ENCODE assay signal across 16 cellular contexts in the genomic region with DNA sequence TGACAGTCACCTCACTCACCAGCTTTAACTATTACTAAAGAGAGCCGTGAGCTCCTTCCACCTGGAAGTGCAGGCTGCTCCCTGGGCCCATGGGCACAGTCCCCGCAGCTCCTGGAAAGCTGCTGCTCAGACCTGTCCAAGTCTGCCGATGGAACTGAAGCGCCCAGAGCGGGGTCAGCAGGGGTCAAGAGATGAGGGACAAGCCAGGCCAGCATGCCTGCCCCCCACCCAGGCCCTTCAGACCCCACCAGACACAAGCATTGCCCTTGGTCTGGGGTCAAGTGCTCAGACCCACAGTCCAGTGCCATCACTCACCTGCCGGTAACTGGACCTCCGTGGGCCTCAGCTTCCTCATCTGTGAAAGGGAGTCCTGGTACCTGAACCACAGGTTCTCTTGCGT. TPM values are rescaled to one million over a fixed set of nuclear protein-coding genes. Genes with fewer than 3 reads are reported as not detected.
DNase-seq lines count a peak whose midpoint lies in the region; ATAC-seq and TF ChIP-seq lines count a peak whose summit lies in the region.
"Had no signal": no experiment of that assay in that cellular context is flagged by ENCODE, and none has a peak within 500 bp of the region (broad histone marks: within the 10 kb centered on the region; RNA-seq: fewer than 3 reads in every experiment).

No MANE protein-coding gene starts in this region.

- H3K79me1 ChIP-seq in neuronal stem cell (ENCODE audit: low read depth, low read length): no peaks in the 10 kb centered on the region

- no peak overlapping the region for H2AK5ac ChIP-seq in neuronal stem cell (ENCODE audit: low read depth, low read length)

- no peak overlapping the region for H3K18ac ChIP-seq in neuronal stem cell (ENCODE audit: low read length)

- no peak overlapping the region for H4K8ac ChIP-seq in neuronal stem cell (ENCODE audit: low read depth, low read length)

- peaks cover 2% of the 10 kb centered on the region for H3K4me1 Mint-ChIP-seq in activated CD8-positive, alpha-beta memory T cell treated with anti-CD3 and anti-CD28 coated beads, Interleukin-2, amount 10 ng/mL, durations not matched to agents 7 days and 5 days
- H3K4me1 Mint-ChIP-seq in activated naive CD8-positive, alpha-beta T cell treated with anti-CD3 and anti-CD28 coated beads for 36 hours: peaks cover 2% of the 10 kb centered on the region

- no peak overlapping the region for H3K23ac ChIP-seq in neuronal stem cell (ENCODE audit: low read depth, low read length, poor library complexity)

- H3K9me3 Mint-ChIP-seq in activated CD8-positive, alpha-beta memory T cell treated with anti-CD3 and anti-CD28 coated beads, Interleukin-2, amount 10 ng/mL, durations not matched to agents 7 days and 5 days (ENCODE audit: low read depth): no peaks in the 10 kb centered on the region
- no peaks in the 10 kb centered on the region for H3K9me3 Mint-ChIP-seq in activated naive CD8-positive, alpha-beta T cell treated with anti-CD3 and anti-CD28 coated beads for 36 hours

- no peak overlapping the region for H2AFZ ChIP-seq in neuronal stem cell (ENCODE audit: low read length)
- H2AFZ ChIP-seq: GM23248 had no signal

- no peak for TF ChIP-seq CTCF in Peyer's patch (IDR thresholded peaks at IDR 0.05)

- peak; percentile 48 for DNase-seq in activated CD8-positive, alpha-beta memory T cell treated with anti-CD3 and anti-CD28 coated beads for 24 hours
- DNase-seq in activated CD8-positive, alpha-beta memory T cell treated with anti-CD3 and anti-CD28 coated beads, Interleukin-2, amount 10 ng/mL, durations not matched to agents 7 days and 5 days: no peak
- DNase-seq in Peyer's patch (peak in 2 of 3 donors; percentile 10 to 41), neuronal stem cell (ENCODE audit: low spot score) (no peak), NOMO-1 (lab: John Stamatoyannopoulos, UW; ENCODE audit: unreplicated experiment in 2 of 2) (no peak)
- peak; percentile 18 for DNase-seq in stimulated activated CD8-positive, alpha-beta memory T cell treated with anti-CD3 and anti-CD28 coated beads, Interleukin-4, amount 100 ng/mL, for 48 hours
- no peak for DNase-seq in activated naive CD8-positive, alpha-beta T cell treated with anti-CD3 and anti-CD28 coated beads for 36 hours
- DNase-seq: GF-D8, GM23248, MV-4-11, NCI-H1417 treated with DMSO at 0.1 percent for 48 hours, NCI-H2029, NCI-H524 had no signal

- H2BK120ac ChIP-seq in neuronal stem cell (ENCODE audit: low read depth, low read length): no peak overlapping the region

- no peaks in the 10 kb centered on the region for H3K27me3 Mint-ChIP-seq in activated CD8-positive, alpha-beta memory T cell treated with anti-CD3 and anti-CD28 coated beads, Interleukin-2, amount 10 ng/mL, durations not matched to agents 7 days and 5 days
- no peaks in the 10 kb centered on the region for H3K27me3 Mint-ChIP-seq in activated naive CD8-positive, alpha-beta T cell treated with anti-CD3 and anti-CD28 coated beads for 36 hours

- H3K36me3 ChIP-seq in Peyer's patch (peaks cover 0 to 8% (median 0%) of the 10 kb centered on the region in 3 donors), neuronal stem cell (replicated peaks in 1 of 2; ENCODE audit: control insufficient read depth in 2 of 2, insufficient read depth in 2 of 2, low read length in 2 of 2) (peaks cover 0 to 5% of the 10 kb centered on the region in 2 donors)

- no peak overlapping the region for H2BK15ac ChIP-seq in neuronal stem cell (ENCODE audit: low read length)

- H2BK12ac ChIP-seq in neuronal stem cell (ENCODE audit: low read length): no peak overlapping the region

- H3K4ac ChIP-seq in neuronal stem cell (ENCODE audit: low read length): peak overlapping the region; percentile 7

- H3K4me3 ChIP-seq in Peyer's patch (no peak overlapping the region), neuronal stem cell (ENCODE audit: low read length in 2 of 2) (no peak overlapping the region)
- H3K4me3 ChIP-seq: GM23248 had no signal

- H3K4me1 ChIP-seq in Peyer's patch (peaks cover 0 to 7% (median 3%) of the 10 kb centered on the region in 4 donors), neuronal stem cell (ENCODE audit: control insufficient read depth in 2 of 2, insufficient read depth in 1 of 2, low read depth in 1 of 2, low read length in 2 of 2) (peaks cover 0 to 4% of the 10 kb centered on the region in 2 donors)

- H3K27ac ChIP-seq in Peyer's patch (no peak overlapping the region), neuronal stem cell (replicated peaks; ENCODE audit: low read length) (no peak overlapping the region)
- H3K27ac ChIP-seq: GM23248, RWPE1 had no signal

- no peak overlapping the region for H4K91ac ChIP-seq in neuronal stem cell (ENCODE audit: low read depth, low read length, poor library complexity)

- no peak for TF ChIP-seq POLR2A in Peyer's patch (IDR thresholded peaks at IDR 0.05)

- no peak overlapping the region for H3K4me3 Mint-ChIP-seq in activated CD8-positive, alpha-beta memory T cell treated with anti-CD3 and anti-CD28 coated beads, Interleukin-2, amount 10 ng/mL, durations not matched to agents 7 days and 5 days
- H3K4me3 Mint-ChIP-seq in activated naive CD8-positive, alpha-beta T cell treated with anti-CD3 and anti-CD28 coated beads for 36 hours: no peak overlapping the region
- H3K4me3 Mint-ChIP-seq: CD14-positive monocyte had no signal

- H3K14ac ChIP-seq in neuronal stem cell (ENCODE audit: low read length): peak overlapping the region; percentile 60

- H3K27me3 ChIP-seq in Peyer's patch: no peaks in the 10 kb centered on the region
- H3K27me3 ChIP-seq in neuronal stem cell (ENCODE audit: control insufficient read depth in 3 of 3, insufficient read depth in 3 of 3, low read depth in 1 of 3, low read length in 3 of 3): peaks cover 0 to 2% (median 0%) of the 10 kb centered on the region in 3 experiments

- no peak for ATAC-seq in activated CD8-positive, alpha-beta memory T cell treated with anti-CD3 and anti-CD28 coated beads, Interleukin-2, amount 10 ng/mL, durations not matched to agents 7 days and 5 days
- ATAC-seq in HG03442 (IDR thresholded peaks at IDR 0.05; ENCODE audit: unreplicated experiment): no peak

- no peak overlapping the region for H3K9ac ChIP-seq in neuronal stem cell (ENCODE audit: low read depth, low read length, poor library complexity)
- H3K9ac ChIP-seq: GM23248 had no signal

- H3K36me3 Mint-ChIP-seq in activated CD8-positive, alpha-beta memory T cell treated with anti-CD3 and anti-CD28 coated beads, Interleukin-2, amount 10 ng/mL, durations not matched to agents 7 days and 5 days: peaks cover 9% of the 10 kb centered on the region
- H3K36me3 Mint-ChIP-seq in activated naive CD8-positive, alpha-beta T cell treated with anti-CD3 and anti-CD28 coated beads for 36 hours: peaks cover 5% of the 10 kb centered on the region
- H3K36me3 Mint-ChIP-seq: CD14-positive monocyte had no signal

- H3K27ac Mint-ChIP-seq in activated CD8-positive, alpha-beta memory T cell treated with anti-CD3 and anti-CD28 coated beads, Interleukin-2, amount 10 ng/mL, durations not matched to agents 7 days and 5 days: no peak overlapping the region
- no peak overlapping the region for H3K27ac Mint-ChIP-seq in activated naive CD8-positive, alpha-beta T cell treated with anti-CD3 and anti-CD28 coated beads for 36 hours
- H3K27ac Mint-ChIP-seq: CD14-positive monocyte had no signal

- H3K9me3 ChIP-seq in Peyer's patch (no peaks in the 10 kb centered on the region), neuronal stem cell (replicated peaks in 1 of 2; ENCODE audit: control insufficient read depth in 2 of 2, insufficient read depth in 1 of 2, low read depth in 1 of 2, low read length in 2 of 2) (peaks cover 0 to 9% of the 10 kb centered on the region in 2 donors)

- CTCF ChIA-PET in activated CD8-positive, alpha-beta memory T cell treated with anti-CD3 and anti-CD28 coated beads, Interleukin-2, amount 10 ng/mL, durations not matched to agents 7 days and 5 days (lab: Charles Lee): interaction anchor here (1.5 kb wide), 1 partner anchor 11 kb away, joined by 3 read pairs; no protein-coding TSS in a partner anchor

- no peak overlapping the region for H3K4me2 ChIP-seq in neuronal stem cell (ENCODE audit: insufficient read depth, low read length, poor library complexity, severe bottlenecking)

- no peak overlapping the region for H2BK5ac ChIP-seq in neuronal stem cell (ENCODE audit: low read length)

- WGBS in neuronal stem cell (ENCODE audit: extremely low coverage in 2 of 2, insufficient read length in 2 of 2, insufficient replicate concordance in 1 of 2), 2 donors: no CpG with 5 or more reads among the region's 8 CpGs

RNA-seq across cellular contexts. Expression of a gene that starts 59.9 kb away (rescaled TPM):
- 100 to 1,000 TPM; 105 to 152 TPM for total RNA-seq in activated CD8-positive, alpha-beta memory T cell treated with anti-CD3 and anti-CD28 coated beads, Interleukin-2, amount 10 ng/mL, durations not matched to agents 7 days and 5 days
- 10 to 100 TPM; 22.2 to 81.7 (median 47.2) TPM for total RNA-seq in Peyer's patch
- polyA plus RNA-seq in neuronal stem cell (2013, experiment 1 of 2): 58.5 TPM
- polyA plus RNA-seq in neuronal stem cell (2013, experiment 2 of 2): 59.1 TPM
- total RNA-seq in activated naive CD8-positive, alpha-beta T cell treated with anti-CD3 and anti-CD28 coated beads for 36 hours: 100 to 1,000 TPM in 1 of 2 experiments, 10 to 100 TPM in 1; 98.8 to 101 TPM

Comparison
In these comparisons a context has a peak if more than half of its experiments do, and no peak if none do; other contexts are left out.
1. DNase-seq: peak in activated CD8-positive, alpha-beta memory T cell treated with anti-CD3 and anti-CD28 coated beads for 24 hours (single experiment), Peyer's patch (2 of 3) and stimulated activated CD8-positive, alpha-beta memory T cell treated with anti-CD3 and anti-CD28 coated beads, Interleukin-4, amount 100 ng/mL, for 48 hours (single experiment); none in activated CD8-positive, alpha-beta memory T cell treated with anti-CD3 and anti-CD28 coated beads, Interleukin-2, amount 10 ng/mL, durations not matched to agents 7 days and 5 days (single experiment), neuronal stem cell (single experiment), activated naive CD8-positive, alpha-beta T cell treated with anti-CD3 and anti-CD28 coated beads for 36 hours (single experiment) and NOMO-1 (0 of 2).